8 cellular contexts compared by ENCODE assay signal in genomic region chr3:186783731-186784515, GRCh38. TPM values are rescaled to one million over a fixed set of nuclear protein-coding genes. Genes with fewer than 3 reads are reported as not detected.
DNase-seq lines count a peak whose midpoint lies in the region; ATAC-seq and TF ChIP-seq lines count a peak whose summit lies in the region.

No MANE protein-coding gene starts in this region.

- H3K27ac Mint-ChIP-seq in chondrocyte (ENCODE audit: unreplicated experiment), result peak overlapping the region; percentile 97

- peaks cover 58% of the 10 kb centered on the region for H3K4me1 Mint-ChIP-seq in chondrocyte (ENCODE audit: low read depth)

- TF ChIP-seq CTCF in chondrocyte (IDR thresholded peaks at IDR 0.05), result no peak

- H3K36me3 Mint-ChIP-seq in chondrocyte (ENCODE audit: low read depth), result peaks cover 51% of the 10 kb centered on the region

- no peaks in the 10 kb centered on the region for H3K9me3 Mint-ChIP-seq in chondrocyte (ENCODE audit: low read depth)

- ATAC-seq in HG02970 (IDR thresholded peaks at IDR 0.05; ENCODE audit: low FRiP score, unreplicated experiment), result peak; percentile 29

- no peaks in the 10 kb centered on the region for H3K27me3 Mint-ChIP-seq in chondrocyte (ENCODE audit: low read depth)

- H3K4me3 Mint-ChIP-seq in chondrocyte (ENCODE audit: unreplicated experiment), result peak overlapping the region; percentile 98

- peak; percentile 84 to 85 for DNase-seq in NCI-H2081 (lab: John Stamatoyannopoulos, UW)
- no peak for DNase-seq in NCI-H2081 treated with DMSO at 0.1 percent for 48 hours (lab: John Stamatoyannopoulos, UW)
- DNase-seq in NCI-H2171 (lab: John Stamatoyannopoulos, UW), result peak; percentile 55
- peak; percentile 70 for DNase-seq in activated CD4-positive, alpha-beta T cell treated with anti-CD3 and anti-CD28 coated beads for 1 hour
- DNase-seq in chondrocyte (ENCODE audit: low spot score), result no peak
- peak; percentile 57 for DNase-seq in kidney glomerular epithelial cell (lab: John Stamatoyannopoulos, UW)
- peak; percentile 82 for DNase-seq in stimulated activated CD4-positive, alpha-beta T cell treated with anti-CD3 and anti-CD28 coated beads, Interleukin-15, amount 100 ng/mL, for 24 hours

RNA-seq across cellular contexts. Expression of gene EIF4A2, which starts 0.5 kb away (rescaled TPM):
- 311 to 422 TPM (median 322 TPM) in 3 replicates for total RNA-seq in chondrocyte

RNA-seq across cellular contexts. Expression of gene RFC4, which starts 22.4 kb away (rescaled TPM):
- 12.4 to 24.2 TPM (median 15.8 TPM) in 3 replicates for total RNA-seq in chondrocyte

RNA-seq across cellular contexts. Expression of gene ADIPOQ, which starts 58.6 kb away (rescaled TPM):
- total RNA-seq in chondrocyte, result 0.05 TPM in 1 of 3 replicates, not detected in the others

Comparison
In these comparisons a context has a peak if more than half of its experiments do, and no peak if none do; other contexts are left out.
1. DNase-seq: peak in NCI-H2081 (2 of 2), NCI-H2171 (single experiment), activated CD4-positive, alpha-beta T cell treated with anti-CD3 and anti-CD28 coated beads for 1 hour (single experiment), kidney glomerular epithelial cell (single experiment) and stimulated activated CD4-positive, alpha-beta T cell treated with anti-CD3 and anti-CD28 coated beads, Interleukin-15, amount 100 ng/mL, for 24 hours (single experiment); none in NCI-H2081 treated with DMSO at 0.1 percent for 48 hours (single experiment) and chondrocyte (single experiment).